ENCODE assay signal across 12 cellular contexts in genomic region chr5:446066-446725, GRCh38. TPM values are rescaled to one million over a fixed set of nuclear protein-coding genes. Genes with fewer than 3 reads are reported as not detected.
DNase-seq lines count a peak whose midpoint lies in the region; ATAC-seq and TF ChIP-seq lines count a peak whose summit lies in the region.
"Had no signal": no experiment of that assay in that cellular context is flagged by ENCODE, and none has a peak within 500 bp of the region (broad histone marks: within the 10 kb centered on the region; RNA-seq: fewer than 3 reads in every experiment).

No MANE protein-coding gene starts in this region.

- H3K27me3 Mint-ChIP-seq in natural killer cell treated with Interleukin-12 subunit alpha and Interleukin-12 subunit beta and Interleukin-15 and Interleukin-18, amount 100 ng/mL, for 72 hours = no peaks in the 10 kb centered on the region
- no peaks in the 10 kb centered on the region for H3K27me3 Mint-ChIP-seq in natural killer cell (ENCODE audit: low read depth in 2 of 2)
- H3K27me3 Mint-ChIP-seq in naive thymus-derived CD8-positive, alpha-beta T cell = no peaks in the 10 kb centered on the region

- peak overlapping the region; percentile 1 for H3K4me3 Mint-ChIP-seq in natural killer cell treated with Interleukin-12 subunit alpha and Interleukin-12 subunit beta and Interleukin-15 and Interleukin-18, amount 100 ng/mL, for 72 hours
- H3K4me3 Mint-ChIP-seq in natural killer cell = no peak overlapping the region
- peak overlapping the region in 2 of 10 donors; percentile 18 to 63 for H3K4me3 Mint-ChIP-seq in naive thymus-derived CD8-positive, alpha-beta T cell

- H3K36me3 Mint-ChIP-seq in natural killer cell treated with Interleukin-12 subunit alpha and Interleukin-12 subunit beta and Interleukin-15 and Interleukin-18, amount 100 ng/mL, for 72 hours = peaks cover 40% of the 10 kb centered on the region
- peaks cover 28% of the 10 kb centered on the region for H3K36me3 Mint-ChIP-seq in natural killer cell
- H3K36me3 Mint-ChIP-seq in naive thymus-derived CD8-positive, alpha-beta T cell = peaks cover 25 to 59% (median 29%) of the 10 kb centered on the region in 3 donors

- no peak for DNase-seq in natural killer cell treated with Interleukin-12 subunit alpha and Interleukin-12 subunit beta and Interleukin-15 and Interleukin-18, amount 100 ng/mL, for 72 hours (ENCODE audit: low spot score)
- no peak for DNase-seq in natural killer cell
- no peak for DNase-seq in RWPE1 (ENCODE audit: low spot score)
- DNase-seq in naive thymus-derived CD8-positive, alpha-beta T cell = peak in 1 of 10 donors; percentile 23
- no peak for DNase-seq in COR-L47 (lab: John Stamatoyannopoulos, UW)
- DNase-seq: activated CD4-positive, alpha-beta T cell treated with anti-CD3 and anti-CD28 coated beads for 4 hours; NCI-H1048; substantia nigra had no signal

- H3K27ac ChIP-seq in RWPE1 = peak overlapping the region; percentile 20
- H3K27ac ChIP-seq: breast epithelium, parathyroid adenoma had no signal

- ATAC-seq in natural killer cell treated with Interleukin-12 subunit alpha and Interleukin-12 subunit beta and Interleukin-15 and Interleukin-18, amount 100 ng/mL, for 72 hours = no peak
- ATAC-seq in natural killer cell = no peak
- ATAC-seq in naive thymus-derived CD8-positive, alpha-beta T cell = no peak
- no peak for ATAC-seq in HG03135 (IDR thresholded peaks at IDR 0.05; ENCODE audit: unreplicated experiment)
- no peak for ATAC-seq in GM21737 (IDR thresholded peaks at IDR 0.05; ENCODE audit: unreplicated experiment)

- CTCF ChIA-PET in RWPE1 (lab: Yijun Ruan, JAX) = interaction anchor here (0.6 to 1.5 kb wide), 9 partner anchors 9 to 263 kb away, joined by 3 to 5 read pairs (median 3); no protein-coding TSS in a partner anchor

- intact Hi-C loops in natural killer cell (cut with micrococcal nuclease) = no loop called here

- peaks cover 24 to 35% of the 10 kb centered on the region in 2 donors for H3K4me1 Mint-ChIP-seq in natural killer cell treated with Interleukin-12 subunit alpha and Interleukin-12 subunit beta and Interleukin-15 and Interleukin-18, amount 100 ng/mL, for 72 hours (ENCODE audit: low read depth in 2 of 2)
- peaks cover 44 to 56% of the 10 kb centered on the region in 2 donors for H3K4me1 Mint-ChIP-seq in natural killer cell
- H3K4me1 Mint-ChIP-seq in naive thymus-derived CD8-positive, alpha-beta T cell = peaks cover 24 to 64% (median 59%) of the 10 kb centered on the region in 4 donors

- H3K9me3 Mint-ChIP-seq in natural killer cell treated with Interleukin-12 subunit alpha and Interleukin-12 subunit beta and Interleukin-15 and Interleukin-18, amount 100 ng/mL, for 72 hours = no peaks in the 10 kb centered on the region
- H3K9me3 Mint-ChIP-seq in natural killer cell = no peaks in the 10 kb centered on the region
- peaks cover 0 to 8% (median 0%) of the 10 kb centered on the region in 9 donors for H3K9me3 Mint-ChIP-seq in naive thymus-derived CD8-positive, alpha-beta T cell

- H3K27ac Mint-ChIP-seq in natural killer cell treated with Interleukin-12 subunit alpha and Interleukin-12 subunit beta and Interleukin-15 and Interleukin-18, amount 100 ng/mL, for 72 hours = peak overlapping the region in 1 of 2 donors; percentile 40
- peak overlapping the region in 1 of 2 donors; percentile 10 for H3K27ac Mint-ChIP-seq in natural killer cell
- peak overlapping the region in 6 of 10 donors; percentile 1 to 84 (median 72) for H3K27ac Mint-ChIP-seq in naive thymus-derived CD8-positive, alpha-beta T cell

- POLR2A ChIA-PET in RWPE1 (lab: Yijun Ruan, JAX; ENCODE audit: low non-redundant PET) = interaction anchor here (1.2 kb wide), 1 partner anchor 26 kb away, joined by 3 read pairs; no protein-coding TSS in a partner anchor
- POLR2A ChIA-PET in naive thymus-derived CD8-positive, alpha-beta T cell (lab: Charles Lee) = interaction anchor here (0.6 to 2.2 kb wide), 5 partner anchors 15 to 129 kb away, joined by 3 to 6 read pairs (median 5); no protein-coding TSS in a partner anchor

- TF ChIP-seq CTCF in natural killer cell (IDR thresholded peaks at IDR 0.05) = no peak
- no peak for TF ChIP-seq CTCF in RWPE1 (conservative IDR thresholded peaks at IDR 0.05; ENCODE audit: low read depth)

RNA-seq across cellular contexts. Expression of gene EXOC3, which starts 3.2 kb away (rescaled TPM):
- total RNA-seq in natural killer cell treated with Interleukin-12 subunit alpha and Interleukin-12 subunit beta and Interleukin-15 and Interleukin-18, amount 100 ng/mL, for 72 hours = 10 to 100 TPM; 60.2 to 89.8 TPM
- 10 to 100 TPM; 89.6 to 99.9 (median 96.3) TPM for total RNA-seq in natural killer cell
- 10 to 100 TPM; 93.3 to 99.5 TPM for total RNA-seq in naive thymus-derived CD8-positive, alpha-beta T cell
- polyA plus RNA-seq in naive thymus-derived CD8-positive, alpha-beta T cell = 10 to 100 TPM; 29.7 to 57.1 (median 42.5) TPM
